ENCODE assay signal across 35 cellular contexts in the genomic region with DNA sequence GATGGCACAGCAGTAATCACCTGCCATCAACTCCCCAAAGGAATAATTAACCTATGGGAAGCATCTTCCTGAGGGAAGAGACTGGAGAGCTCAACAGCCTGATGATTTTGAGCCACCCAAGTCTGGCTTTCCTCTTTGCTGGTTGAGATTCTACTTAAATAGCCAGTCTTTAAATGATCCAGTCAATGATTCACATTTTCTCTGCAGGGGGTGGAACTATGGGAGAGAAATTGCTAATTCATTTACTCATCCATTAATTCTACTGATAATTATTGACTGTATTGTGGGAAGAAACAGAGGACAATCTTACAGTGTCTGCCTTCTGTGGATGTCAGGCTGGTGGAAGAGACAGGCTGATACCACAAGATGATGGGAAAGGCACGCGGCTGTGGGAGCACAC.
"Had no signal": no experiment of that assay in that cellular context is flagged by ENCODE, and none has a peak within 500 bp of the region (broad histone marks: within the 10 kb centered on the region; RNA-seq: fewer than 3 reads in every experiment).

No MANE protein-coding gene starts in this region.

- H3K4me3 ChIP-seq: ascending aorta, body of pancreas, breast epithelium, K562, Peyer's patch had no signal

- ATAC-seq: activated CD8-positive, alpha-beta memory T cell treated with anti-CD3 and anti-CD28 coated beads, Interleukin-2, amount 10 ng/mL, durations not matched to agents 7 days and 5 days; body of pancreas; K562; PC-3; Right ventricle myocardium inferior; SK-N-SH treated with all-trans-retinoic acid at 6 μM for 48 hours; T-cell; T-helper 17 cell had no signal

- DNase-seq: activated CD4-positive, alpha-beta memory T cell treated with anti-CD3 and anti-CD28 coated beads, Interleukin-2, amount 10 ng/mL, durations not matched to agents 7 days and 5 days; activated CD4-positive, alpha-beta T cell treated with anti-CD3 and anti-CD28 coated beads for 1 hour; activated CD4-positive, alpha-beta T cell treated with anti-CD3 and anti-CD28 coated beads for 48 hours; activated CD4-positive, CD25-positive, alpha-beta regulatory T cell; activated CD8-positive, alpha-beta memory T cell treated with anti-CD3 and anti-CD28 coated beads for 24 hours; activated CD8-positive, alpha-beta memory T cell treated with anti-CD3 and anti-CD28 coated beads, Interleukin-2, amount 10 ng/mL, durations not matched to agents 7 days and 5 days; activated CD8-positive, alpha-beta memory T cell treated with anti-CD3 and anti-CD28 coated beads, Interleukin-2, amount 50 U/mL, for 48 hours; activated gamma-delta T cell; activated naive CD4-positive, alpha-beta T cell treated with Interleukin-2 at 50 U/mL for 16 hours; activated naive CD8-positive, alpha-beta T cell treated with anti-CD3 and anti-CD28 coated beads, Interleukin-2, amount 10 ng/mL, durations not matched to agents 7 days and 5 days; activated T-cell treated with anti-CD3 and anti-CD28 coated beads, Interleukin-2, amount 50 U/mL, for 1 hour; amygdala; body of pancreas; caudate nucleus; NCI-H1092 treated with DMSO at 0.1 percent for 48 hours; NCI-H1417; NCI-H146; NCI-H187 treated with DMSO at 0.1 percent for 48 hours; NCI-H2081; NCI-H2171 treated with DMSO at 0.1 percent for 48 hours; NCI-H226; NCI-H446 treated with DMSO at 0.1 percent for 48 hours; NCI-H524; NCI-H69; PC-3; Peyer's patch; SIG-M5; T-cell; T-helper 17 cell; WERI-Rb-1 had no signal

- FAIRE-seq: K562 had no signal
